Comparison of ENCODE assay signal across 21 cellular contexts in the genomic region with DNA sequence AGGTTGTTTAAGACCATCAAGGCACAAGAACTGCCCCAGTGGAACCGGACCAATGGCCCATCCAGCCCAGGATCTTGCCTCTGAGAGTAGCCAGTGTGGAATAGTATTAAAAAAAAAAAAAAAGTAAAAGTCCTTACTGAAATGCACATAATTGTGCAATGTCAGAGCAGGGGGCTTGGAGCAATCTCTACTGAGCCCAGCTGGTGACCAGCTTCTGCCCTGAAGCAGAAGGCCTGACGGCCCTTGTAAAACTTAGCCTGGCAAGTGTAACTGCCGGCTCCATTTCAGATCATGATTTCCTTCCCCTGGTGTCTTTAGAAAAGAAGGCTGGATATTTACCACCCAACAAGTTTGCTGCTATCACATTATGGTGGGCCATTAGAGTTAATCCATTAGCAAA.
DNase-seq lines count a peak whose midpoint lies in the region; FAIRE-seq and TF ChIP-seq lines count a peak whose summit lies in the region.
"Had no signal": no experiment of that assay in that cellular context is flagged by ENCODE, and none has a peak within 500 bp of the region (broad histone marks: within the 10 kb centered on the region; RNA-seq: fewer than 3 reads in every experiment).

No MANE protein-coding gene starts in this region.

- H3K27me3 ChIP-seq in adipocyte (replicated peaks; ENCODE audit: control insufficient read depth, insufficient read depth, low read length) (no peaks in the 10 kb centered on the region), left ventricle myocardium inferior (ENCODE audit: low read depth) (no peaks in the 10 kb centered on the region)
- H3K27me3 ChIP-seq: BE2C had no signal

- no peak overlapping the region for H3K4me3 ChIP-seq in adipocyte (ENCODE audit: low read length)
- no peak overlapping the region for H3K4me3 ChIP-seq in left ventricle myocardium inferior
- H3K4me3 ChIP-seq: GM23248 had no signal

- no peak for TF ChIP-seq POLR2A in H54 (IDR thresholded peaks at IDR 0.05; ENCODE audit: low read depth, low read length)

- H3K27ac ChIP-seq in left ventricle myocardium inferior (replicated peaks): peak overlapping the region; percentile 42
- H3K27ac ChIP-seq: C4-2B, GM23248 had no signal

- DNase-seq in adipocyte (ENCODE audit: low read depth) (peak; percentile 30), epidermal melanocyte (ENCODE audit: insufficient read length, low spot score) (peak; percentile 23), left ventricle myocardium inferior (peak; percentile 15), mucosa of gallbladder (ENCODE audit: low spot score) (peak; percentile 11), C1 segment of cervical spinal cord (lab: John Stamatoyannopoulos, UW) (no peak), H54 (ENCODE audit: insufficient read length, low spot score) (no peak)
- DNase-seq: ACHN; BE2C; Caco-2; CD4-positive, alpha-beta T cell; DMS79; GDM1; GM23248; HCEC 1CT; IMR-90 had no signal

- H3K9me3 ChIP-seq in adipocyte (ENCODE audit: control insufficient read depth, low read length): no peaks in the 10 kb centered on the region
- no peaks in the 10 kb centered on the region for H3K9me3 ChIP-seq in left ventricle myocardium inferior (replicated peaks)
- H3K9me3 ChIP-seq: BE2C, Caco-2 had no signal

- no peak for FAIRE-seq in H54 (lab: Jason Lieb, UNC)
- FAIRE-seq: A204.1, D721Med, GM12892, GM18507, HTR-8/SVneo had no signal

- H3K4me1 ChIP-seq in adipocyte (ENCODE audit: control insufficient read depth, insufficient read depth, low read length) (no peaks in the 10 kb centered on the region), left ventricle myocardium inferior (no peaks in the 10 kb centered on the region)
- H3K4me1 ChIP-seq: BE2C, Caco-2 had no signal

- no peaks in the 10 kb centered on the region for H3K36me3 ChIP-seq in adipocyte (ENCODE audit: control insufficient read depth, insufficient read depth, low read length, severe bottlenecking)
- no peaks in the 10 kb centered on the region for H3K36me3 ChIP-seq in left ventricle myocardium inferior
- H3K36me3 ChIP-seq: BE2C had no signal

- TF ChIP-seq CTCF in left ventricle myocardium inferior (IDR thresholded peaks at IDR 0.05; ENCODE audit: borderline replicate concordance): no peak

- intact Hi-C loops in left ventricle myocardium inferior (cut with micrococcal nuclease): no loop called here

- no peak overlapping the region for H3K9ac ChIP-seq in adipocyte (ENCODE audit: low read length)
- H3K9ac ChIP-seq: GM23248 had no signal

Comparison
In these comparisons a context has a peak if more than half of its experiments do, and no peak if none do; other contexts are left out.
1. DNase-seq: peak in adipocyte (single experiment), epidermal melanocyte (single experiment), left ventricle myocardium inferior (single experiment) and mucosa of gallbladder (single experiment); none in C1 segment of cervical spinal cord (0 of 14) and H54 (single experiment).